ENCODE assay signal across 26 cellular contexts in genomic region chr11:62193954-62194353, GRCh38. TPM values are rescaled to one million over a fixed set of nuclear protein-coding genes. Genes with fewer than 3 reads are reported as not detected.
DNase-seq lines count a peak whose midpoint lies in the region; ATAC-seq, FAIRE-seq and TF ChIP-seq lines count a peak whose summit lies in the region.
"Had no signal": no experiment of that assay in that cellular context is flagged by ENCODE, and none has a peak within 500 bp of the region (broad histone marks: within the 10 kb centered on the region; RNA-seq: fewer than 3 reads in every experiment).

No MANE protein-coding gene starts in this region.

- 83% methylated on average over 4 of the region's 4 CpGs for WGBS in hepatocyte (ENCODE audit: low lambda C conversion rate, missing lambda C conversion rate)

- H3K27ac ChIP-seq in breast epithelium, result no peak overlapping the region
- H3K27ac ChIP-seq in hepatocyte, result no peak overlapping the region
- H3K27ac ChIP-seq: gastroesophageal sphincter, SJSA1, tibial nerve had no signal

- no peak for TF ChIP-seq POLR2A in breast epithelium (IDR thresholded peaks at IDR 0.05)

- H3K27me3 Mint-ChIP-seq in MCF 10A (ENCODE audit: insufficient read depth, unreplicated experiment), result peaks cover 71% of the 10 kb centered on the region

- FAIRE-seq in urothelium cell line (lab: Jason Lieb, UNC), result no peak
- FAIRE-seq: colon had no signal

- intact Hi-C loops in MCF 10A (cut with micrococcal nuclease), result no loop called here
- intact Hi-C loops in breast epithelium (cut with DNase I; ENCODE audit: low total_unique reads), result loop anchor here (2.0 kb wide), 1 partner anchor 57 kb away; no protein-coding TSS in a partner anchor

- no peak overlapping the region for H3K4me3 Mint-ChIP-seq in MCF 10A (ENCODE audit: unreplicated experiment)
- H3K4me3 Mint-ChIP-seq: memory B cell; nephron; stimulated activated memory B cell treated with anti-CD40 and anti-IgM and Interleukin-4, amounts not matched to agents 10 μg/mL and 1 μg/mL and 100 μg/mL, for 72 hours; T-helper 2 cell treated with Interferon-gamma antibody and Interleukin-4, amounts not matched to agents 5 μg/mL and 100 μg/mL, for 36 hours had no signal

- no TSS peak for BruUV-seq in MCF 10A (replicated peaks; lab: Mats Ljungman, UMichigan)

- no peak overlapping the region for H3K27ac Mint-ChIP-seq in MCF 10A (ENCODE audit: low read depth, unreplicated experiment)
- H3K27ac Mint-ChIP-seq: CD14-positive monocyte; memory B cell; stimulated activated memory B cell treated with anti-CD40 and anti-IgM and Interleukin-4, amounts not matched to agents 10 μg/mL and 1 μg/mL and 100 μg/mL, for 72 hours; T-helper 2 cell treated with Interferon-gamma antibody and Interleukin-4, amounts not matched to agents 5 μg/mL and 100 μg/mL, for 36 hours had no signal

- H3K36me3 Mint-ChIP-seq in MCF 10A (ENCODE audit: insufficient read depth, unreplicated experiment), result no peaks in the 10 kb centered on the region
- H3K36me3 Mint-ChIP-seq: CD14-positive monocyte; memory B cell; stimulated activated memory B cell treated with anti-CD40 and anti-IgM and Interleukin-4, amounts not matched to agents 10 μg/mL and 1 μg/mL and 100 μg/mL, for 72 hours had no signal

- peak; percentile 17 for DNase-seq in MCF 10A (ENCODE audit: unreplicated experiment)
- DNase-seq in breast epithelium (ENCODE audit: low spot score in 2 of 2), result no peak
- DNase-seq in hepatocyte (ENCODE audit: low spot score), result peak; percentile 35
- peak; percentile 35 for DNase-seq in urothelium cell line (ENCODE audit: low spot score)
- DNase-seq in putamen (ENCODE audit: low spot score), result no peak
- DNase-seq: activated CD4-positive, CD25-positive, alpha-beta regulatory T cell treated with anti-CD3 and anti-CD28 coated beads, Interleukin-2, amount 50 U/mL, for 72 hours; activated gamma-delta T cell treated with Interleukin-2 at 50 U/mL for 16 hours; aorta; HCEC 1CT; NCI-H2081 treated with DMSO at 0.1 percent for 48 hours; NCI-H524 treated with DMSO at 0.1 percent for 48 hours; stimulated activated CD4-positive, alpha-beta T cell treated with anti-CD3 and anti-CD28 coated beads, Interleukin-12 subunit alpha, Interleukin-12 subunit beta, amount 100 ng/mL, for 4 hours had no signal

- ATAC-seq in SK-N-SH treated with all-trans-retinoic acid at 6 μM for 48 hours (peak; percentile 32; the same call in 1 of the 3 replicates), HG02610 (IDR thresholded peaks at IDR 0.05; ENCODE audit: unreplicated experiment) (no peak), GM18498 (IDR thresholded peaks at IDR 0.05; ENCODE audit: unreplicated experiment) (no peak)
- ATAC-seq: gastroesophageal sphincter; stimulated activated memory B cell treated with anti-CD40 and anti-IgM and Interleukin-4, amounts not matched to agents 10 μg/mL and 1 μg/mL and 100 μg/mL, for 72 hours had no signal

- no peaks in the 10 kb centered on the region for H3K4me1 Mint-ChIP-seq in MCF 10A (ENCODE audit: insufficient read depth, unreplicated experiment)
- H3K4me1 Mint-ChIP-seq: CD14-positive monocyte; memory B cell; nephron; stimulated activated memory B cell treated with anti-CD40 and anti-IgM and Interleukin-4, amounts not matched to agents 10 μg/mL and 1 μg/mL and 100 μg/mL, for 72 hours had no signal

- no peak overlapping the region for H2AFZ ChIP-seq in hepatocyte

- POLR2A ChIA-PET in MCF 10A (lab: Yijun Ruan, JAX), result no interaction called here

- H3K36me3 ChIP-seq in breast epithelium, result no peaks in the 10 kb centered on the region
- no peaks in the 10 kb centered on the region for H3K36me3 ChIP-seq in hepatocyte (replicated peaks; ENCODE audit: insufficient read depth, low read depth)
- H3K36me3 ChIP-seq: gastroesophageal sphincter, SJSA1, tibial nerve had no signal

- TF ChIP-seq CTCF in MCF 10A (IDR thresholded peaks at IDR 0.05; ENCODE audit: unreplicated experiment), result no peak
- no peak for TF ChIP-seq CTCF in breast epithelium (IDR thresholded peaks at IDR 0.05)
- TF ChIP-seq CTCF in hepatocyte (IDR thresholded peaks at IDR 0.05; ENCODE audit: poor library complexity), result no peak

- H3K4me1 ChIP-seq in breast epithelium (no peaks in the 10 kb centered on the region), hepatocyte (ENCODE audit: insufficient read depth) (no peaks in the 10 kb centered on the region)
- H3K4me1 ChIP-seq: gastroesophageal sphincter, SJSA1, tibial nerve had no signal

- no peak overlapping the region for H3K4me2 ChIP-seq in hepatocyte

- CTCF ChIA-PET in MCF 10A (lab: Yijun Ruan, JAX), result no interaction called here

- no peaks in the 10 kb centered on the region for H4K20me1 ChIP-seq in hepatocyte (ENCODE audit: insufficient read depth, poor library complexity, severe bottlenecking)

- H3K4me3 ChIP-seq in breast epithelium (no peak overlapping the region), hepatocyte (no peak overlapping the region)
- H3K4me3 ChIP-seq: gastroesophageal sphincter, SJSA1, tibial nerve had no signal

- H3K27me3 ChIP-seq in breast epithelium, result peaks cover 0 to 10% of the 10 kb centered on the region in 2 donors
- H3K27me3 ChIP-seq in hepatocyte, result peaks cover 8% of the 10 kb centered on the region

- H3K9me3 ChIP-seq in breast epithelium (no peaks in the 10 kb centered on the region), hepatocyte (ENCODE audit: low read depth) (no peaks in the 10 kb centered on the region)
- H3K9me3 ChIP-seq: gastroesophageal sphincter, SJSA1, tibial nerve had no signal

- no peaks in the 10 kb centered on the region for H3K79me2 ChIP-seq in hepatocyte

- H3K9me3 Mint-ChIP-seq in MCF 10A (ENCODE audit: unreplicated experiment), result no peaks in the 10 kb centered on the region
- H3K9me3 Mint-ChIP-seq: nephron; stimulated activated memory B cell treated with anti-CD40 and anti-IgM and Interleukin-4, amounts not matched to agents 10 μg/mL and 1 μg/mL and 100 μg/mL, for 72 hours; T-helper 2 cell treated with Interferon-gamma antibody and Interleukin-4, amounts not matched to agents 5 μg/mL and 100 μg/mL, for 36 hours had no signal

- no peaks in the 10 kb centered on the region for H3K9me2 ChIP-seq in hepatocyte (replicated peaks; ENCODE audit: insufficient read depth)

TF ChIP-seq in SK-N-SH treated with all-trans-retinoic acid at 6 μM for 48 hours, 23 proteins besides CTCF, POLR2A, EP300 and RAD21:
- TF ChIP-seq OSR1 (CRISPR knock-in tag; IDR thresholded peaks at IDR 0.05) (no peak), BACH2 (CRISPR knock-in tag; IDR thresholded peaks at IDR 0.05; ENCODE audit: borderline replicate concordance) (no peak), ZC3H10 (CRISPR knock-in tag; IDR thresholded peaks at IDR 0.05) (no peak), ZNF70 (CRISPR knock-in tag; IDR thresholded peaks at IDR 0.05) (no peak), ARNTL (CRISPR knock-in tag; IDR thresholded peaks at IDR 0.05; ENCODE audit: borderline replicate concordance, low read depth) (no peak), ZNF8 (CRISPR knock-in tag; IDR thresholded peaks at IDR 0.05) (no peak), PPARA (CRISPR knock-in tag; IDR thresholded peaks at IDR 0.05; ENCODE audit: borderline replicate concordance) (no peak), TCF4 (CRISPR knock-in tag; IDR thresholded peaks at IDR 0.05; ENCODE audit: borderline replicate concordance) (no peak), GLIS3 (CRISPR knock-in tag; IDR thresholded peaks at IDR 0.05) (no peak), TOX (CRISPR knock-in tag; IDR thresholded peaks at IDR 0.05; ENCODE audit: borderline replicate concordance) (no peak)

RNA-seq across cellular contexts. Expression of gene SCGB1D1, which starts 3.9 kb away (rescaled TPM):
- not detected in 2 replicates for total RNA-seq in MCF 10A (2022)
- not detected for total RNA-seq in breast epithelium
- total RNA-seq in hepatocyte, result not detected in 2 replicates
- polyA plus RNA-seq in hepatocyte, result not detected in 2 replicates
- total RNA-seq: aorta, epithelial cell of proximal tubule, gastroesophageal sphincter, pulmonary artery endothelial cell, SJSA1, tibial nerve had no signal
- polyA plus RNA-seq: aorta, CD14-positive monocyte had no signal

RNA-seq across cellular contexts. Expression of gene SCGB2A1, which starts 14.5 kb away (rescaled TPM):
- total RNA-seq in MCF 10A (2022), result not detected in 2 replicates
- 10 to 100 TPM in 2 of 3 donors, not detected in 1; 59.6 to 80.8 TPM for total RNA-seq in breast epithelium
- total RNA-seq in hepatocyte, result not detected in 2 replicates
- not detected in 2 replicates for polyA plus RNA-seq in hepatocyte
- total RNA-seq: aorta, epithelial cell of proximal tubule, pulmonary artery endothelial cell, SJSA1, tibial nerve had no signal
- polyA plus RNA-seq: aorta, CD14-positive monocyte had no signal

RNA-seq across cellular contexts. Expression of gene SCGB1D2, which starts 48.1 kb away (rescaled TPM):
- total RNA-seq in MCF 10A (2022) (not detected in 2 replicates), breast epithelium (100 to 1,000 TPM in 2 of 3 donors, not detected in 1; 476 to 485 TPM), hepatocyte (not detected in 2 replicates)
- polyA plus RNA-seq in hepatocyte, result not detected in 2 replicates
- total RNA-seq: aorta, epithelial cell of proximal tubule, pulmonary artery endothelial cell, SJSA1, tibial nerve had no signal
- polyA plus RNA-seq: aorta, CD14-positive monocyte had no signal

Comparison
In these comparisons a context has a peak if more than half of its experiments do, and no peak if none do; other contexts are left out.
1. DNase-seq: peak in MCF 10A (single experiment), hepatocyte (single experiment) and urothelium cell line (single experiment); none in breast epithelium (0 of 2) and putamen (single experiment).